ENCODE assay signal across 23 cellular contexts in genomic region chr7:116240021-116240659, GRCh38. TPM values are rescaled to one million over a fixed set of nuclear protein-coding genes. Genes with fewer than 3 reads are reported as not detected.
DNase-seq lines count a peak whose midpoint lies in the region; ATAC-seq and TF ChIP-seq lines count a peak whose summit lies in the region.
"Had no signal": no experiment of that assay in that cellular context is flagged by ENCODE, and none has a peak within 500 bp of the region (broad histone marks: within the 10 kb centered on the region; RNA-seq: fewer than 3 reads in every experiment).

No MANE protein-coding gene starts in this region.

- intact Hi-C loops in thyroid gland (cut with DNase I): no loop called here

- H3K4me1 ChIP-seq in thyroid gland: peaks cover 42 to 45% of the 10 kb centered on the region in 2 donors
- H3K4me1 ChIP-seq: adrenal gland, psoas muscle had no signal

- DNase-seq in NCI-H1417 (lab: John Stamatoyannopoulos, UW) (peak in 2 of 3 experiments; percentile 22 to 84), NCI-H1417 treated with DMSO at 0.1 percent for 48 hours (lab: John Stamatoyannopoulos, UW) (no peak), astrocyte of the hippocampus (ENCODE audit: low read depth, low spot score) (peak; percentile 39), thyroid gland (peak; percentile 23 to 34), NCI-H1048 (lab: John Stamatoyannopoulos, UW) (no peak), kidney glomerular epithelial cell (lab: John Stamatoyannopoulos, UW) (no peak)
- no peak for DNase-seq in naive thymus-derived CD8-positive, alpha-beta T cell
- DNase-seq: activated CD4-positive, alpha-beta T cell treated with anti-CD3 and anti-CD28 coated beads for 48 hours; activated CD8-positive, alpha-beta memory T cell treated with anti-CD3 and anti-CD28 coated beads, Interleukin-2, amount 10 ng/mL, durations not matched to agents 7 days and 5 days; COR-L47; dermis blood vessel endothelial cell; GOT3; heart left ventricle; Karpas-422; midbrain; MV-4-11; NCI-H187; NCI-H82; psoas muscle; SHP77 treated with DMSO at 0.1 percent for 48 hours had no signal

- no peak overlapping the region for H3K4me3 ChIP-seq in thyroid gland (replicated peaks in 1 of 3)
- H3K4me3 ChIP-seq: adrenal gland, heart left ventricle, psoas muscle had no signal

- H3K4me3 Mint-ChIP-seq in naive thymus-derived CD8-positive, alpha-beta T cell: no peak overlapping the region
- H3K4me3 Mint-ChIP-seq: activated CD8-positive, alpha-beta memory T cell treated with anti-CD3 and anti-CD28 coated beads, Interleukin-2, amount 10 ng/mL, durations not matched to agents 7 days and 5 days had no signal

- H3K36me3 Mint-ChIP-seq in naive thymus-derived CD8-positive, alpha-beta T cell: peaks cover 2 to 71% (median 27%) of the 10 kb centered on the region in 3 donors

- peaks cover 21 to 69% (median 52%) of the 10 kb centered on the region in 4 donors for H3K4me1 Mint-ChIP-seq in naive thymus-derived CD8-positive, alpha-beta T cell

- TF ChIP-seq POLR2A in thyroid gland (IDR thresholded peaks at IDR 0.05): no peak

- POLR2A ChIA-PET in naive thymus-derived CD8-positive, alpha-beta T cell (lab: Charles Lee): interaction anchor here (3.1 kb wide), 1 partner anchor 29 kb away, joined by 12 read pairs; the partner anchor contains the start of gene TES

- no peaks in the 10 kb centered on the region for H3K9me3 ChIP-seq in thyroid gland
- H3K9me3 ChIP-seq: adrenal gland, psoas muscle had no signal

- WGBS in thyroid gland, 2 donors: 70 to 77% methylated on average over 4 of the region's 4 CpGs

- no peak for TF ChIP-seq CTCF in thyroid gland (IDR thresholded peaks at IDR 0.05)

- H3K27me3 Mint-ChIP-seq in naive thymus-derived CD8-positive, alpha-beta T cell: no peaks in the 10 kb centered on the region
- H3K27me3 Mint-ChIP-seq: activated CD8-positive, alpha-beta memory T cell treated with anti-CD3 and anti-CD28 coated beads, Interleukin-2, amount 10 ng/mL, durations not matched to agents 7 days and 5 days had no signal

- ATAC-seq in naive thymus-derived CD8-positive, alpha-beta T cell: no peak
- no peak for ATAC-seq in GM21381 (IDR thresholded peaks at IDR 0.05; ENCODE audit: unreplicated experiment)
- ATAC-seq: activated CD8-positive, alpha-beta memory T cell treated with anti-CD3 and anti-CD28 coated beads, Interleukin-2, amount 10 ng/mL, durations not matched to agents 7 days and 5 days; heart left ventricle; psoas muscle had no signal

- peak overlapping the region in 8 of 10 donors; percentile 8 to 86 (median 56) for H3K27ac Mint-ChIP-seq in naive thymus-derived CD8-positive, alpha-beta T cell
- H3K27ac Mint-ChIP-seq: activated CD8-positive, alpha-beta memory T cell treated with anti-CD3 and anti-CD28 coated beads, Interleukin-2, amount 10 ng/mL, durations not matched to agents 7 days and 5 days had no signal

- peak overlapping the region in 1 of 3 donors; percentile 29 for H3K27ac ChIP-seq in thyroid gland
- H3K27ac ChIP-seq: 22Rv1, adrenal gland, psoas muscle had no signal

- peaks cover 0 to 6% (median under 1%) of the 10 kb centered on the region in 9 donors for H3K9me3 Mint-ChIP-seq in naive thymus-derived CD8-positive, alpha-beta T cell

- no peaks in the 10 kb centered on the region for H3K27me3 ChIP-seq in thyroid gland
- H3K27me3 ChIP-seq: adrenal gland, heart left ventricle had no signal

- H3K36me3 ChIP-seq in thyroid gland: no peaks in the 10 kb centered on the region
- H3K36me3 ChIP-seq: adrenal gland had no signal

RNA-seq across cellular contexts. Expression of gene TES, which starts 29.8 kb away (rescaled TPM):
- 100 to 1,000 TPM; 119 to 122 TPM for total RNA-seq in naive thymus-derived CD8-positive, alpha-beta T cell
- polyA plus RNA-seq in naive thymus-derived CD8-positive, alpha-beta T cell: 100 to 1,000 TPM; 177 to 185 (median 181) TPM
- 100 to 1,000 TPM; 148 to 177 (median 158) TPM for total RNA-seq in thyroid gland

Comparison
In these comparisons a context has a peak if more than half of its experiments do, and no peak if none do; other contexts are left out.
1. DNase-seq: peak in NCI-H1417 (2 of 3), astrocyte of the hippocampus (single experiment) and thyroid gland (2 of 2); none in NCI-H1417 treated with DMSO at 0.1 percent for 48 hours (single experiment), naive thymus-derived CD8-positive, alpha-beta T cell (0 of 10), NCI-H1048 (single experiment) and kidney glomerular epithelial cell (single experiment).